In the genomic region with DNA sequence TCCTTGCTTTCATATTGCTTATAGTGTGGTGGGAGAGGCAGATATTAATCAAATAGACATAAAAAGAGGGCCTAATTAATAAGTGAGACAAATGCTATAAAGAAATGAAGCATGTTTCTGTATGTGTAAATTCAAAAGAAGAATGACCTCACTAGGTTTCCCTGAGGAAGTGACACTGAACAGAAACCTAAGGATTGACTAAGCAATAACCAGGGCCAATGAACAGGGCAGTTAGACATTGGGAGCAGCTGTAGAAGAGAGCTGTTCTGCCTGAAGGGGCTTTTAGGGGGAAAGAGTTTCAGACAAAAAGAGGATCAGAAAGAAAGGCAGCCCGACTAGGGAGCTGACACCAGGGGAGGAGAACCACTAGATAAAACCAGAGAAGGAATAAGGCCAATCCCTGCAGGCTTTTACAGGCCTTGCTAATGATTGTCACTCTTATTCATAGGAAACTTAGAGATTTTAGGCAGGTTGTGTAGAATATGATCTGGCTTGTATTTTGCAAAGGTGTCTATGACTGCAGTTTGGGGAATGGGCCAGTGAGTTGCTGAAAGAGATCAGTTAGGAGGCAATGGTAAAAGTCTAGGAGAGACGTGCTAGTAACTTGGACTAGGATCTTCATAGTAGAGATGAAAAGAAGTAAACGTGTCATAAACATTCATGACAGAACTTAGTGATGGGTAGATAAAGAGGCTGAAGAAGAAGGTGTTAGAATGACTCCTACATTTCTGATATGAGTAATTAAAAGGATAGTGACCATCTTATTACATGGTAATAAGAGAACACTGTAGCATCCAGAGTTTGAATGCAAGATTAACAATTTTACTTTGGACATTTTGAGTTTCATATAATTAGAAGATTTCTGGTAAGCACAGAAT, we compare ENCODE assay signal across 11 cellular contexts. TPM values are rescaled to one million over a fixed set of nuclear protein-coding genes. Genes with fewer than 3 reads are reported as not detected.
A peak's percentile ranks its signal among the peaks of the same experiment; 100 is the strongest.
DNase-seq lines count a peak whose midpoint lies in the region; ATAC-seq and TF ChIP-seq lines count a peak whose summit lies in the region.
"Had no signal": no experiment of that assay in that cellular context is flagged by ENCODE, and none has a peak within 500 bp of the region (broad histone marks: within the 10 kb centered on the region; RNA-seq: fewer than 3 reads in every experiment).

No MANE protein-coding gene starts in this region.

- no peaks in the 10 kb centered on the region for H3K4me1 ChIP-seq in DND-41 (ENCODE audit: insufficient read depth, low read length)
- peaks cover 38% of the 10 kb centered on the region for H3K4me1 ChIP-seq in PC-3 (ENCODE audit: insufficient read depth, low read length)
- H3K4me1 ChIP-seq in psoas muscle, result no peaks in the 10 kb centered on the region

- 64 to 86% (median 82%) methylated on average over 3 of the region's 3 CpGs for whole genome bisulfite sequencing in psoas muscle, 3 donors

- H3K4me2 ChIP-seq in DND-41 (ENCODE audit: insufficient read depth, low read length), result no peak overlapping the region
- peak overlapping the region; percentile 26; the same call in 1 of the 2 replicates for H3K4me2 ChIP-seq in PC-3 (ENCODE audit: low read length)

- no peak for TF ChIP-seq CTCF in DND-41 (IDR thresholded peaks at IDR 0.05; ENCODE audit: borderline replicate concordance, extremely low read depth, low read length, poor library complexity, severe bottlenecking)
- no peak for TF ChIP-seq CTCF in PC-3 (conservative IDR thresholded peaks at IDR 0.05; ENCODE audit: low read depth, low read length)
- no peak for TF ChIP-seq CTCF in psoas muscle (IDR thresholded peaks at IDR 0.05)

- no peak overlapping the region for H3K9ac ChIP-seq in DND-41 (ENCODE audit: low read depth, low read length)
- no peak overlapping the region for H3K9ac ChIP-seq in PC-3 (ENCODE audit: low read length)

- no peaks in the 10 kb centered on the region for H3K9me2 ChIP-seq in PC-3 (replicated peaks; ENCODE audit: low read length)

- 0 out of 2 replicates have a peak overlapping the region, but pooled peaks have one; percentile 5 for H2AFZ ChIP-seq in DND-41 (ENCODE audit: low read depth, low read length)
- H2AFZ ChIP-seq in PC-3 (ENCODE audit: low read length), result no peak overlapping the region

- CTCF ChIA-PET in PC-3 (lab: Charles Lee), result no interaction called here

- H3K9me3 ChIP-seq in DND-41 (ENCODE audit: insufficient read depth, low read length, severe bottlenecking) (no peaks in the 10 kb centered on the region), PC-3 (ENCODE audit: low read length) (no peaks in the 10 kb centered on the region), psoas muscle (no peaks in the 10 kb centered on the region)

- no peak overlapping the region for H3K27ac ChIP-seq in DND-41 (ENCODE audit: low read length)
- H3K27ac ChIP-seq in PC-3 (ENCODE audit: low read length), result no peak overlapping the region
- no peak overlapping the region for H3K27ac ChIP-seq in psoas muscle

- POLR2A ChIA-PET in PC-3 (lab: Charles Lee; ENCODE audit: unreplicated experiment), result no interaction called here

- H3F3A ChIP-seq in PC-3 (ENCODE audit: low read length, unreplicated experiment), result peaks cover 17% of the 10 kb centered on the region

- BruUV-seq in PC-3 (replicated peaks; lab: Mats Ljungman, UMichigan), result no TSS peak

- H3K36me3 ChIP-seq in DND-41 (ENCODE audit: insufficient read depth, low read length), result no peaks in the 10 kb centered on the region
- H3K36me3 ChIP-seq in PC-3 (ENCODE audit: low read depth, low read length), result no peaks in the 10 kb centered on the region
- no peaks in the 10 kb centered on the region for H3K36me3 ChIP-seq in psoas muscle (ENCODE audit: insufficient read depth in 1 of 2, low read depth in 1 of 2)

- H3K4me3 ChIP-seq in DND-41 (ENCODE audit: low read depth in 1 of 2, low read length in 2 of 2) (no peak overlapping the region), PC-3 (ENCODE audit: low read length) (no peak overlapping the region), psoas muscle (no peak overlapping the region)

- H3K79me2 ChIP-seq in DND-41 (ENCODE audit: insufficient read depth, low read length), result no peaks in the 10 kb centered on the region
- no peaks in the 10 kb centered on the region for H3K79me2 ChIP-seq in PC-3 (ENCODE audit: low read length)

- H4K20me1 ChIP-seq in DND-41 (ENCODE audit: insufficient read depth, low read length), result no peaks in the 10 kb centered on the region
- no peaks in the 10 kb centered on the region for H4K20me1 ChIP-seq in PC-3 (ENCODE audit: low read length)

- ATAC-seq in DND-41 (ENCODE audit: insufficient read depth, low read depth) (peak; percentile 24; the same call in 1 of the 3 replicates), GM19025 (IDR thresholded peaks at IDR 0.05; ENCODE audit: low read depth, unreplicated experiment) (peak; percentile 93), HG02840 (IDR thresholded peaks at IDR 0.05; ENCODE audit: low FRiP score, unreplicated experiment) (peak; percentile 97), PC-3 (no peak), psoas muscle (no peak)
- ATAC-seq: CD8-positive, alpha-beta T cell had no signal

- intact Hi-C loops in PC-3 (cut with micrococcal nuclease), result no loop called here
- intact Hi-C loops in psoas muscle (cut with DNase I), result no loop called here

- no peaks in the 10 kb centered on the region for H3K27me3 ChIP-seq in DND-41 (ENCODE audit: insufficient read depth, low read length, poor library complexity)
- H3K27me3 ChIP-seq in PC-3 (ENCODE audit: low read length), result no peaks in the 10 kb centered on the region
- no peaks in the 10 kb centered on the region for H3K27me3 ChIP-seq in psoas muscle (ENCODE audit: insufficient read depth in 3 of 3, low read length in 2 of 3)

- DNase-seq in DND-41 (no peak), PC-3 (peak; percentile 25), psoas muscle (no peak), NCI-H2171 treated with DMSO at 0.1 percent for 48 hours (lab: John Stamatoyannopoulos, UW) (no peak), NCI-H1436 treated with DMSO at 0.1 percent for 48 hours (lab: John Stamatoyannopoulos, UW) (no peak)
- no peak for DNase-seq in stimulated activated CD4-positive, alpha-beta T cell treated with anti-CD3 and anti-CD28 coated beads, Interleukin-4, amount 100 ng/mL, for 24 hours
- DNase-seq: CD8-positive, alpha-beta T cell; glutamatergic neuron; occipital lobe had no signal

RNA-seq across cellular contexts. Expression of a gene that starts 26.8 kb away (rescaled TPM):
- total RNA-seq in PC-3 (2014; rRNA removed), result 45.4 and 56.8 TPM in 2 replicates
- 10 to 100 TPM in 2 of 4 donors, 1 to 10 TPM in 2; 7.2 to 41.6 (median 10.5) TPM for total RNA-seq in psoas muscle
- polyA plus RNA-seq in psoas muscle, result 10 to 100 TPM in 1 of 3 donors, 1 to 10 TPM in 2; 4.0 to 36.0 (median 5.3) TPM

Comparison
In these comparisons a context has a peak if more than half of its experiments do, and no peak if none do; other contexts are left out.
1. ATAC-seq: peak in DND-41 (single experiment), GM19025 (single experiment) and HG02840 (single experiment); none in PC-3 (single experiment) and psoas muscle (0 of 4).